ENCODE assay signal across 8 cellular contexts in genomic region chr20:13119583-13119982, GRCh38.
DNase-seq lines count a peak whose midpoint lies in the region; ATAC-seq and TF ChIP-seq lines count a peak whose summit lies in the region.

No MANE protein-coding gene starts in this region.

- no peaks in the 10 kb centered on the region for H3K36me3 Mint-ChIP-seq in activated T-cell treated with anti-CD3 and anti-CD28 coated beads, Interleukin-2, amount 50 U/mL, for 24 hours (ENCODE audit: low read depth)

- H3K27me3 Mint-ChIP-seq in activated T-cell treated with anti-CD3 and anti-CD28 coated beads, Interleukin-2, amount 50 U/mL, for 24 hours = no peaks in the 10 kb centered on the region

- ATAC-seq in GM19351 (IDR thresholded peaks at IDR 0.05; ENCODE audit: unreplicated experiment) (peak; percentile 68), HG03521 (IDR thresholded peaks at IDR 0.05; ENCODE audit: unreplicated experiment) (peak; percentile 59), foreskin keratinocyte (peak; percentile 83), omental fat pad (ENCODE audit: low FRiP score) (peak; percentile 50)

- no peaks in the 10 kb centered on the region for H3K9me3 Mint-ChIP-seq in activated T-cell treated with anti-CD3 and anti-CD28 coated beads, Interleukin-2, amount 50 U/mL, for 24 hours

- H3K4me1 Mint-ChIP-seq in activated T-cell treated with anti-CD3 and anti-CD28 coated beads, Interleukin-2, amount 50 U/mL, for 24 hours (ENCODE audit: low read depth) = no peaks in the 10 kb centered on the region

- H3K4me3 Mint-ChIP-seq in activated T-cell treated with anti-CD3 and anti-CD28 coated beads, Interleukin-2, amount 50 U/mL, for 24 hours = no peak overlapping the region

- peak; percentile 91 for TF ChIP-seq CTCF in foreskin keratinocyte (conservative IDR thresholded peaks at IDR 0.05)
- TF ChIP-seq CTCF in omental fat pad (IDR thresholded peaks at IDR 0.05) = peak in 1 of 3 donors; percentile 35

- H3K4me1 ChIP-seq in foreskin keratinocyte = no peaks in the 10 kb centered on the region

- H3K27me3 ChIP-seq in foreskin keratinocyte = no peaks in the 10 kb centered on the region

- H3K27ac Mint-ChIP-seq in activated T-cell treated with anti-CD3 and anti-CD28 coated beads, Interleukin-2, amount 50 U/mL, for 24 hours = no peak overlapping the region

- DNase-seq in COR-L47 (lab: John Stamatoyannopoulos, UW) = peak; percentile 60
- DNase-seq in NCI-H82 treated with DMSO at 0.1 percent for 48 hours (lab: John Stamatoyannopoulos, UW; ENCODE audit: unreplicated experiment) = peak; percentile 56
- DNase-seq in activated T-cell treated with anti-CD3 and anti-CD28 coated beads, Interleukin-2, amount 50 U/mL, for 24 hours = peak; percentile 46
- peak in 1 of 2 donors; percentile 54 for DNase-seq in foreskin keratinocyte
- no peak for DNase-seq in omental fat pad (ENCODE audit: low spot score)
- no peak for DNase-seq in 8988T

- no peak overlapping the region for H3K27ac ChIP-seq in foreskin keratinocyte

Comparison
In these comparisons a context has a peak if more than half of its experiments do, and no peak if none do; other contexts are left out.
1. DNase-seq: peak in COR-L47 (single experiment), NCI-H82 treated with DMSO at 0.1 percent for 48 hours (single experiment) and activated T-cell treated with anti-CD3 and anti-CD28 coated beads, Interleukin-2, amount 50 U/mL, for 24 hours (single experiment); none in omental fat pad (single experiment) and 8988T (single experiment).
2. Peak in every context shown above with its lines, with median percentiles within 50 percentile points of each other: ATAC-seq.